In the genomic region with DNA sequence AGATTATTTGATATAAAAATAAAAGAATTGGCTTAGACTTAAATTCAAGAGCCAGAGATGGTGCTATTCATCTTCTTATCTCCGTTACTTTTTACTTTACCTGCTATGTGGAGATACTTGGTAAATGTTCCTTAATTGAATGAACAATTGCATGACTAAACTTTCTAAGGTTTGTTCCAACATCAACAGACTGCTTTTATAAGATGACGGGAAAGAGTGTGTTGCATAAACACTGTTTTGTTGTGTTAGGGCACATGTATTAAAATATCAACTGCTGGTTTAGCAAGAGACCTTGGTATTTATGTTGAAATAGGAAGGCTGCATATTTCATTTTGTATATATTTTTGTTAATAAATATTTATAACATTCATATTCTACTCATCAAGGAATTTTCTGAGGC, we compare ENCODE assay signal across 11 cellular contexts. TPM values are rescaled to one million over a fixed set of nuclear protein-coding genes. Genes with fewer than 3 reads are reported as not detected.
DNase-seq lines count a peak whose midpoint lies in the region; ATAC-seq and TF ChIP-seq lines count a peak whose summit lies in the region.
"Had no signal": no experiment of that assay in that cellular context is flagged by ENCODE, and none has a peak within 500 bp of the region (broad histone marks: within the 10 kb centered on the region; RNA-seq: fewer than 3 reads in every experiment).

No MANE protein-coding gene starts in this region.

- H3K4me1 ChIP-seq in Karpas-422 (ENCODE audit: low read length), result peaks cover 16% of the 10 kb centered on the region
- H3K4me1 ChIP-seq: pancreas had no signal

- DNase-seq in AG04450 (ENCODE audit: low read depth, low spot score), result peak; percentile 77
- peak; percentile 75 for DNase-seq in SK-MEL-5 (ENCODE audit: low read depth, low spot score)
- DNase-seq in fibroblast of mammary gland (ENCODE audit: low read depth), result peak; percentile 94
- no peak for DNase-seq in omental fat pad (ENCODE audit: low spot score)
- no peak for DNase-seq in Karpas-422
- no peak for DNase-seq in COR-L47 (lab: John Stamatoyannopoulos, UW)
- DNase-seq in GM13977 (ENCODE audit: low spot score), result no peak
- DNase-seq: activated T-cell treated with anti-CD3 and anti-CD28 coated beads for 4 hours, pancreas had no signal

- H3K9ac ChIP-seq in Karpas-422 (ENCODE audit: low read length), result no peak overlapping the region
- H3K9ac ChIP-seq: BLaER1 had no signal

- H4K20me1 ChIP-seq in Karpas-422 (ENCODE audit: insufficient read depth, low read depth, low read length), result no peaks in the 10 kb centered on the region
- H4K20me1 ChIP-seq: BLaER1 had no signal

- H3K27me3 ChIP-seq in AG04450 (ENCODE audit: control insufficient read depth, insufficient read depth, low read length), result no peaks in the 10 kb centered on the region
- no peaks in the 10 kb centered on the region for H3K27me3 ChIP-seq in Karpas-422 (ENCODE audit: low read length)
- H3K27me3 ChIP-seq: BLaER1, pancreas had no signal

- POLR2A ChIA-PET in AG04450 (lab: Yijun Ruan, JAX), result interaction anchor here (1.0 to 2.1 kb wide), 3 partner anchors 10 to 20 kb away, joined by 7 to 23 read pairs (median 10); a partner anchor contains a TSS

- H3K79me2 ChIP-seq in Karpas-422 (ENCODE audit: low read length), result no peaks in the 10 kb centered on the region

- no peak overlapping the region for H3K4me2 ChIP-seq in Karpas-422 (ENCODE audit: low read depth, low read length, poor library complexity, severe bottlenecking)
- H3K4me2 ChIP-seq: BLaER1 had no signal

- H3K4me3 ChIP-seq in AG04450 (ENCODE audit: low read depth, low read length) (no peak overlapping the region; the same call in 1 of the 2 replicates), fibroblast of mammary gland (ENCODE audit: control insufficient read depth, low read depth, low read length) (no peak overlapping the region), Karpas-422 (ENCODE audit: low read length) (no peak overlapping the region)
- H3K4me3 ChIP-seq: BLaER1, pancreas had no signal

- no peak overlapping the region for H2AFZ ChIP-seq in Karpas-422 (ENCODE audit: low read length)

- no peak overlapping the region for H3K27ac ChIP-seq in AG04450 (ENCODE audit: low read depth, low read length)
- no peak overlapping the region for H3K27ac ChIP-seq in Karpas-422 (ENCODE audit: low read length)
- H3K27ac ChIP-seq: BLaER1, pancreas had no signal

- H3K9me3 ChIP-seq in AG04450 (ENCODE audit: control insufficient read depth, insufficient read depth, low read length) (no peaks in the 10 kb centered on the region), Karpas-422 (ENCODE audit: low read length) (no peaks in the 10 kb centered on the region)
- H3K9me3 ChIP-seq: BLaER1, pancreas had no signal

- peak; percentile 74 for ATAC-seq in omental fat pad (ENCODE audit: low FRiP score)
- ATAC-seq in HG02678 (IDR thresholded peaks at IDR 0.05; ENCODE audit: unreplicated experiment), result no peak

- H3K9me2 ChIP-seq in Karpas-422 (replicated peaks; ENCODE audit: insufficient read depth, low read length), result no peaks in the 10 kb centered on the region

- in situ Hi-C loops in SK-MEL-5 (cut with HindIII; ENCODE audit: low pct_unique_long_range_greater_than_20kb, low sequenced_read_pairs), result no loop called here
- in situ Hi-C loops in GM13977 (cut with MboI; ENCODE audit: low pct_unique_long_range_greater_than_20kb, low sequenced_read_pairs, unreplicated experiment), result no loop called here

- no peak for TF ChIP-seq CTCF in AG04450 (IDR thresholded peaks at IDR 0.05; ENCODE audit: low read depth, low read length)
- TF ChIP-seq CTCF in fibroblast of mammary gland (conservative IDR thresholded peaks at IDR 0.05; ENCODE audit: control insufficient read depth, insufficient read depth, low read depth, low read length), result no peak
- no peak for TF ChIP-seq CTCF in omental fat pad (IDR thresholded peaks at IDR 0.05)
- TF ChIP-seq CTCF in GM13977 (IDR thresholded peaks at IDR 0.05; ENCODE audit: extremely low read depth, insufficient read depth, missing control alignments), result no peak

- no peaks in the 10 kb centered on the region for H3K36me3 ChIP-seq in Karpas-422 (ENCODE audit: insufficient read depth, low read length)
- H3K36me3 ChIP-seq: BLaER1, pancreas had no signal

- CTCF ChIA-PET in AG04450 (lab: Charles Lee), result interaction anchor here (0.7 to 2.9 kb wide), 3 partner anchors 11 to 27 kb away, joined by 3 to 22 read pairs (median 3); a partner anchor contains a TSS

RNA-seq across cellular contexts. Expression of a gene that starts 10.5 kb away (rescaled TPM):
- 227 and 321 TPM in 2 replicates for polyA plus RNA-seq in AG04450 (2011; rRNA removed)
- polyA minus RNA-seq in AG04450 (2011; rRNA and poly(A)+ RNA removed), result 292 and 300 TPM in 2 replicates
- 88.7 and 91.8 TPM in 2 replicates for total RNA-seq in SK-MEL-5 (2014; rRNA removed; shearing (Covaris generic))
- polyA plus RNA-seq in SK-MEL-5 (2015; cell fraction: cytosol; rRNA removed), result 107 and 128 TPM in 2 replicates
- polyA plus RNA-seq in SK-MEL-5 (2015; cell fraction: nucleus; rRNA removed), result 107 and 135 TPM in 2 replicates
- 100 to 1,000 TPM in 2 of 4 donors, 10 to 100 TPM in 2; 88.5 to 140 (median 106) TPM for total RNA-seq in omental fat pad
- 33.1 and 66.7 TPM in 2 replicates for total RNA-seq in Karpas-422 (2014; rRNA removed; shearing (Covaris generic); ENCODE audit: low replicate concordance)

Comparison
In these comparisons a context has a peak if more than half of its experiments do, and no peak if none do; other contexts are left out.
1. DNase-seq: peak in AG04450 (single experiment), SK-MEL-5 (single experiment) and fibroblast of mammary gland (single experiment); none in omental fat pad (single experiment), Karpas-422 (single experiment), COR-L47 (single experiment) and GM13977 (single experiment).